1 cellular context compared by ENCODE assay signal in the genomic region with DNA sequence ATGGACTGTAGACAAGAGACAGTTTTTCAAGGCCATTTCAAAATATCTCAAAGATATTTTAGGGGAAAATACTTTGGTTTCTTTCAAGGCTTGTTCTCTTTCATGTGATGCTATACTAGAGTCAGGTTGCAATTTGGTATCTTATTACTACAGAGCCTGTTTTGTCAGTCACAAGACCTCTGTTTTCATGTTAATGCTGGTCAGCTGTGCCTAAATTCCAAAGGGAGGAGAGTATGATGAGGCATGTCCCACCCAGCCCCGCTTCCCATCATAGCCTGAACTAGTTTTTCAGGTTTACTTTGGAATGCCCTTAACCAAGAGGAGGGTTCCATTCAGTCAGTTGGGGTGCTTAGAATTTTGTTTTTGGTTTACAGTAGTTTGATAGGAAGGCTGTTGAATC.
TF ChIP-seq lines count a peak whose summit lies in the region.

No MANE protein-coding gene starts in this region.

TF ChIP-seq in GM23338, 12 proteins besides CTCF, POLR2A, EP300 and RAD21:
- TF ChIP-seq EZH2phosphoT487 (IDR thresholded peaks at IDR 0.05; ENCODE audit: unreplicated experiment) (no peak), POLR2AphosphoS5 (IDR thresholded peaks at IDR 0.05; ENCODE audit: low read depth) (no peak), ZNF114 (CRISPR knock-in tag; IDR thresholded peaks at IDR 0.05) (no peak), EZH2 (IDR thresholded peaks at IDR 0.05; ENCODE audit: low read depth, unreplicated experiment) (no peak), CREB1 (CRISPR knock-in tag; IDR thresholded peaks at IDR 0.05; ENCODE audit: low read depth) (no peak)
